ENCODE assay signal across 16 cellular contexts in the genomic region with DNA sequence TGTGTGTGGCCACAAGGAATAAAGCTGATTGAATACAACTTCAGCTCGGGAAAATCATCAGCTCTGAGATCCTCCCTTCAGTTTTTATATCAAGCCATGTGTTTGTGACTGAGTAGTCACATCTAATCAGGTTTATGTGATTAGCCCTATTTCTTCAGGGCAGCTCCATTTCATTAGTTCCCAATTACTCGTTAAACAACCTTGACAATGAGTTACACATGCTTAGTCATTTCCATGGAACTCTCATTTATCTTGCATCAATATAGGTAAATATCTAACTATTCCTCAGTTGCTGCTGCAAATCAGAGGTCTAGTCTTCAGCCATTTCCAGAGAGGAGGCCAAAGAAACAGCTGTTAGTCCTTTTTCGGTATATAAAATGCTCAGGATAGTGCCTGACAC. TPM values are rescaled to one million over a fixed set of nuclear protein-coding genes. Genes with fewer than 3 reads are reported as not detected.
DNase-seq lines count a peak whose midpoint lies in the region; ATAC-seq and TF ChIP-seq lines count a peak whose summit lies in the region.
"Had no signal": no experiment of that assay in that cellular context is flagged by ENCODE, and none has a peak within 500 bp of the region (broad histone marks: within the 10 kb centered on the region; RNA-seq: fewer than 3 reads in every experiment).

No MANE protein-coding gene starts in this region.

- peaks cover 7% of the 10 kb centered on the region for H3K4me1 Mint-ChIP-seq in progenitor cell of endocrine pancreas (ENCODE audit: low read depth)

- ATAC-seq in PC-3 = peak; percentile 53
- ATAC-seq: A549; CD8-positive, alpha-beta T cell had no signal

- H3K27ac ChIP-seq in PC-3 (ENCODE audit: low read length) (peak overlapping the region; percentile 46), WERI-Rb-1 (no peak overlapping the region), coronary artery (no peak overlapping the region)
- H3K27ac ChIP-seq: A549 had no signal

- H3K36me3 Mint-ChIP-seq in progenitor cell of endocrine pancreas (ENCODE audit: insufficient read depth) = no peaks in the 10 kb centered on the region
- H3K36me3 Mint-ChIP-seq: CD14-positive monocyte; CD8-positive, alpha-beta T cell had no signal

- H3K9ac ChIP-seq in PC-3 (ENCODE audit: low read length) = no peak overlapping the region

- H3K27me3 Mint-ChIP-seq in progenitor cell of endocrine pancreas = no peaks in the 10 kb centered on the region

- no peak overlapping the region for H3K27ac Mint-ChIP-seq in progenitor cell of endocrine pancreas
- H3K27ac Mint-ChIP-seq: CD8-positive, alpha-beta T cell had no signal

- peaks cover 22% of the 10 kb centered on the region for H3K4me1 ChIP-seq in PC-3 (ENCODE audit: insufficient read depth, low read length)
- H3K4me1 ChIP-seq: A549, HAP-1 had no signal

- no peaks in the 10 kb centered on the region for H3F3A ChIP-seq in PC-3 (ENCODE audit: low read length, unreplicated experiment)

- H3K4me3 Mint-ChIP-seq in progenitor cell of endocrine pancreas (ENCODE audit: low read depth) = no peak overlapping the region
- H3K4me3 Mint-ChIP-seq: CD14-positive monocyte; CD8-positive, alpha-beta T cell had no signal

- H3K4me3 ChIP-seq in PC-3 (ENCODE audit: low read length) (no peak overlapping the region), WERI-Rb-1 (ENCODE audit: low read depth, low read length) (no peak overlapping the region), coronary artery (no peak overlapping the region)
- H3K4me3 ChIP-seq: A549, HAP-1 had no signal

- H3K27me3 ChIP-seq in PC-3 (ENCODE audit: low read length) (no peaks in the 10 kb centered on the region), WERI-Rb-1 (ENCODE audit: insufficient read depth, low read depth, severe bottlenecking) (no peaks in the 10 kb centered on the region)

- H3K9me3 ChIP-seq in PC-3 (ENCODE audit: low read length) (no peaks in the 10 kb centered on the region), WERI-Rb-1 (ENCODE audit: severe bottlenecking) (no peaks in the 10 kb centered on the region)
- H3K9me3 ChIP-seq: A549, HAP-1 had no signal

- BruUV-seq in PC-3 (replicated peaks; lab: Mats Ljungman, UMichigan) = no TSS peak

- H3K79me2 ChIP-seq in PC-3 (ENCODE audit: low read length) = no peaks in the 10 kb centered on the region

- DNase-seq in PC-3 (peak; percentile 60), WERI-Rb-1 (peak; percentile 41), left kidney (ENCODE audit: low read depth, low spot score) (peak; percentile 12), progenitor cell of endocrine pancreas (ENCODE audit: low spot score, unreplicated experiment) (no peak), coronary artery (ENCODE audit: low spot score) (no peak), SW480 (ENCODE audit: low spot score) (no peak)
- DNase-seq in activated CD8-positive, alpha-beta memory T cell treated with anti-CD3 and anti-CD28 coated beads, Interleukin-2, amount 50 U/mL, for 4 hours = no peak
- DNase-seq: CD8-positive, alpha-beta T cell; COR-L47; DND-41; GDM1 had no signal

- H3K9me3 Mint-ChIP-seq in progenitor cell of endocrine pancreas (ENCODE audit: low read depth) = no peaks in the 10 kb centered on the region
- H3K9me3 Mint-ChIP-seq: CD14-positive monocyte; CD8-positive, alpha-beta T cell had no signal

- no peak overlapping the region for H2AFZ ChIP-seq in PC-3 (ENCODE audit: low read length)

- H3K4me2 ChIP-seq in PC-3 (ENCODE audit: low read length) = peak overlapping the region; percentile 24
- H3K4me2 ChIP-seq: A549 had no signal

- H3K9me2 ChIP-seq in PC-3 (replicated peaks; ENCODE audit: low read length) = no peaks in the 10 kb centered on the region

- POLR2A ChIA-PET in PC-3 (lab: Charles Lee; ENCODE audit: unreplicated experiment) = no interaction called here

- H3K36me3 ChIP-seq in PC-3 (ENCODE audit: low read depth, low read length) (no peaks in the 10 kb centered on the region), WERI-Rb-1 (no peaks in the 10 kb centered on the region)
- H3K36me3 ChIP-seq: HAP-1 had no signal

- no peaks in the 10 kb centered on the region for H4K20me1 ChIP-seq in PC-3 (ENCODE audit: low read length)

- intact Hi-C loops in PC-3 (cut with micrococcal nuclease) = no loop called here

- TF ChIP-seq CTCF in PC-3 (conservative IDR thresholded peaks at IDR 0.05; ENCODE audit: low read depth, low read length) = no peak
- TF ChIP-seq CTCF in WERI-Rb-1 (IDR thresholded peaks at IDR 0.05; ENCODE audit: low read depth, low read length) = no peak
- TF ChIP-seq CTCF in progenitor cell of endocrine pancreas (IDR thresholded peaks at IDR 0.05; ENCODE audit: unreplicated experiment) = no peak
- no peak for TF ChIP-seq CTCF in coronary artery (IDR thresholded peaks at IDR 0.05)

- CTCF ChIA-PET in PC-3 (lab: Charles Lee) = no interaction called here

RNA-seq across cellular contexts. Expression of gene CRB1, which starts 16.3 kb away (rescaled TPM):
- total RNA-seq in PC-3 (2014; rRNA removed) (0.07 TPM in 1 of 2 replicates, not detected in the other), progenitor cell of endocrine pancreas (not detected in 2 replicates)
- total RNA-seq: H1, HT1080 had no signal

Comparison
In these comparisons a context has a peak if more than half of its experiments do, and no peak if none do; other contexts are left out.
1. DNase-seq: peak in PC-3 (single experiment), WERI-Rb-1 (single experiment) and left kidney (single experiment); none in progenitor cell of endocrine pancreas (single experiment), coronary artery (single experiment), SW480 (single experiment) and activated CD8-positive, alpha-beta memory T cell treated with anti-CD3 and anti-CD28 coated beads, Interleukin-2, amount 50 U/mL, for 4 hours (single experiment).